9 cellular contexts compared by ENCODE assay signal in the genomic region with DNA sequence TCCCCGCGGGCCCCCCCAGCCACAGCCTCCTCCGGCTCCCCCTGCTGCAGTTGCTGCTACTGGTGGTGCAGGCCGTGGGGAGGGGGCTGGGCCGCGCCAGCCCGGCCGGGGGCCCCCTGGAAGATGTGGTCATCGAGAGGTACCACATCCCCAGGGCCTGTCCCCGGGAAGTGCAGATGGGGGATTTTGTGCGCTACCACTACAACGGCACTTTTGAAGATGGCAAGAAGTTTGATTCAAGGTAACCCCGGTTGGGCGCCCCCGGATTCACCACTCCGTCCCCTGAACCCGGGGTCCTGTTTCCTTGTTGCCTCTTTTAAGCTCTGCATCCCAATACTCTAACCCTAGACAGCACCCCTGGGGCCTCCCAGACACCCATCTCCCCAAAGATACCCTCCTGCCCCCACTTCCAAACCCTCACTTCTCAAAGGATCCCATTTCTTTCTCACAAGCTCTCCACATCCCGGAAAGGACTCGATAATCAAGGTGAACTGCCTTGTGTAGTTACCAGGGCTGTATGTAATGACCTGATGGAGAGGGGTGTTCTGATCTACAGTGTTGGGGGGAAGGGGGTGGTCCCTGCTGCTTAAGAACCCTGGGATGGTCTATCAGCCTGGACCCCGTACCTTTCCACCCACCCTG. TPM values are rescaled to one million over a fixed set of nuclear protein-coding genes. Genes with fewer than 3 reads are reported as not detected.
DNase-seq lines count a peak whose midpoint lies in the region; ATAC-seq, FAIRE-seq and TF ChIP-seq lines count a peak whose summit lies in the region.
"Had no signal": no experiment of that assay in that cellular context is flagged by ENCODE, and none has a peak within 500 bp of the region (broad histone marks: within the 10 kb centered on the region; RNA-seq: fewer than 3 reads in every experiment).

No MANE protein-coding gene starts in this region.

- H2BK20ac ChIP-seq in H1 (ENCODE audit: low read length) = no peak overlapping the region

- peaks cover 16% of the 10 kb centered on the region for H3K79me1 ChIP-seq in H1 (ENCODE audit: low read depth, low read length)

- H4K91ac ChIP-seq in H1 (replicated peaks; ENCODE audit: insufficient read length, low read length) = peak overlapping the region; percentile 83

- ATAC-seq in HG03565 (IDR thresholded peaks at IDR 0.05; ENCODE audit: unreplicated experiment) (no peak), GM18517 (IDR thresholded peaks at IDR 0.05; ENCODE audit: unreplicated experiment) (no peak)

- H3K36me3 ChIP-seq in BE2C (peaks cover 28% of the 10 kb centered on the region), MG63 (peaks cover 68% of the 10 kb centered on the region), H1 (ENCODE audit: control insufficient read depth in 2 of 4, insufficient read depth in 4 of 4, low read length in 3 of 4) (peaks cover 0 to 4% (median 2%) of the 10 kb centered on the region in 4 experiments; a peak in 3 of 8 replicates), neural progenitor cell (no peaks in the 10 kb centered on the region)

- no peak overlapping the region; the same call in 1 of the 2 replicates for H2BK15ac ChIP-seq in H1 (ENCODE audit: low read length)

- H2AK5ac ChIP-seq in H1 (ENCODE audit: low read depth, low read length) = 0 out of 2 replicates have a peak overlapping the region, but pooled peaks have one; percentile 47

- H3K4me3 Mint-ChIP-seq in neural progenitor cell = peak overlapping the region; percentile 95

- TF ChIP-seq CTCF in BE2C (IDR thresholded peaks at IDR 0.05; ENCODE audit: low read depth, low read length) (no peak), H1 (IDR thresholded peaks at IDR 0.05; ENCODE audit: control extremely low read depth in 1 of 3, insufficient read depth in 1 of 3, low read depth in 1 of 3, low read length in 3 of 3) (no peak), neural progenitor cell (IDR thresholded peaks at IDR 0.05) (no peak)

- H2BK120ac ChIP-seq in H1 (replicated peaks; ENCODE audit: low read depth, low read length) = no peak overlapping the region

- no peaks in the 10 kb centered on the region for H3K27me3 ChIP-seq in BE2C
- no peaks in the 10 kb centered on the region for H3K27me3 ChIP-seq in MG63
- H3K27me3 ChIP-seq in H1 (replicated peaks in 1 of 4; ENCODE audit: control insufficient read depth in 3 of 4, extremely low read depth in 1 of 4, insufficient read depth in 3 of 4, low read length in 3 of 4) = peaks cover 0 to 6% (median 3%) of the 10 kb centered on the region in 4 experiments; a peak in 4 of 7 replicates
- no peaks in the 10 kb centered on the region for H3K27me3 ChIP-seq in neural progenitor cell

- H3F3A ChIP-seq in neural progenitor cell (ENCODE audit: low read depth) = peaks cover 20% of the 10 kb centered on the region

- CTCF ChIA-PET in H1 (lab: Charles Lee; ENCODE audit: partially characterized antibody) = interaction anchor here (0.7 to 4.8 kb wide), 10 partner anchors 8 to 150 kb away, joined by 3 to 46 read pairs (median 7); a partner anchor contains a TSS

- peak overlapping the region; percentile 70 for H3K4ac ChIP-seq in H1 (replicated peaks; ENCODE audit: insufficient read length, low read depth, low read length)

- H2BK5ac ChIP-seq in H1 (ENCODE audit: low read depth, low read length) = peak overlapping the region; percentile 91; the same call in 1 of the 2 replicates

- peak overlapping the region; percentile 37 for H3K14ac ChIP-seq in H1 (ENCODE audit: insufficient read length)

- no peak overlapping the region for H3K23ac ChIP-seq in H1 (ENCODE audit: insufficient read length)

- H2BK12ac ChIP-seq in H1 (ENCODE audit: low read depth, low read length) = 0 out of 2 replicates have a peak overlapping the region, but pooled peaks have one; percentile 80

- H3K4me2 ChIP-seq in H1 (ENCODE audit: insufficient read depth in 1 of 2, low read depth in 2 of 2, low read length in 2 of 2) (peak overlapping the region; percentile 94 to 95), neural progenitor cell (peak overlapping the region; percentile 97)

- H4K20me1 ChIP-seq in H1 (replicated peaks in 1 of 2; ENCODE audit: control insufficient read depth in 1 of 2, insufficient read depth in 2 of 2, low read length in 2 of 2) = peaks cover 0 to 14% of the 10 kb centered on the region in 2 experiments
- peaks cover 13% of the 10 kb centered on the region for H4K20me1 ChIP-seq in neural progenitor cell (ENCODE audit: low read depth)

- POLR2A ChIA-PET in H1 (lab: Charles Lee; ENCODE audit: partially characterized antibody) = interaction anchor here (0.7 to 4.2 kb wide), 16 partner anchors 9 to 123 kb away, joined by 4 to 40 read pairs (median 8); a partner anchor contains a TSS

- peaks cover 28% of the 10 kb centered on the region for H3K4me1 Mint-ChIP-seq in neural progenitor cell

- no peaks in the 10 kb centered on the region for H3K9me3 Mint-ChIP-seq in neural progenitor cell

- 3% methylated on average over 15 of the region's 20 CpGs; no CpG with 5 or more reads in 1 of the 2 experiments for WGBS in H1 (ENCODE audit: extremely low coverage in 1 of 2, insufficient coverage in 1 of 2, insufficient read length in 1 of 2, insufficient replicate concordance in 2 of 2, low coverage in 1 of 2, low lambda C conversion rate in 2 of 2, missing lambda C conversion rate in 1 of 2), 2 experiments

- peaks cover 21% of the 10 kb centered on the region for H3K23me2 ChIP-seq in H1 (ENCODE audit: low read depth, low read length)

- H3K79me2 ChIP-seq in H1 (ENCODE audit: control insufficient read depth in 1 of 2, insufficient read depth in 2 of 2, low read length in 2 of 2) (peaks cover 0 to 35% of the 10 kb centered on the region in 2 experiments; a peak in 2 of 4 replicates), neural progenitor cell (ENCODE audit: low read depth) (peaks cover 68% of the 10 kb centered on the region)

- TF ChIP-seq RAD21 in H1 (IDR thresholded peaks at IDR 0.05 in 1 of 2, conservative IDR thresholded peaks at IDR 0.05 in 1 of 2; ENCODE audit: low read depth in 2 of 2, low read length in 2 of 2) = no peak

- H4K8ac ChIP-seq in H1 (ENCODE audit: extremely low read depth, insufficient read depth, low read length) = no peak overlapping the region; the same call in 1 of the 2 replicates

- H3K56ac ChIP-seq in H1 (replicated peaks; ENCODE audit: insufficient read length, low read depth, low read length) = peak overlapping the region; percentile 2

- no peak overlapping the region for H3K27ac ChIP-seq in H1 (ENCODE audit: low read depth, low read length)
- H3K27ac ChIP-seq in neural progenitor cell = peak overlapping the region; percentile 26

- H3K27me3 Mint-ChIP-seq in neural progenitor cell (ENCODE audit: insufficient read depth, low read depth) = peaks cover 9% of the 10 kb centered on the region

- no peak for TF ChIP-seq POLR2A in H1 (IDR thresholded peaks at IDR 0.05; ENCODE audit: control extremely low read depth in 1 of 2, low read depth in 2 of 2, low read length in 2 of 2)

- H3K27ac Mint-ChIP-seq in neural progenitor cell = peak overlapping the region; percentile 97

- H2AFZ ChIP-seq in H1 (ENCODE audit: low read length) (peak overlapping the region; percentile 6; the same call in 1 of the 2 replicates), neural progenitor cell (replicated peaks) (peak overlapping the region; percentile 45)

- H4K5ac ChIP-seq in H1 (ENCODE audit: insufficient read length, low read depth, low read length) = peak overlapping the region; percentile 32

- H3K36me3 Mint-ChIP-seq in neural progenitor cell = peaks cover 24% of the 10 kb centered on the region

- peak in 1 of 2 experiments; percentile 1; a peak in 1 of 3 replicates for TF ChIP-seq EP300 in H1 (IDR thresholded peaks at IDR 0.05; ENCODE audit: borderline replicate concordance in 1 of 2, low read depth in 2 of 2, low read length in 2 of 2)

- H3K9ac ChIP-seq in H1 (replicated peaks in 1 of 4; ENCODE audit: extremely low read depth in 1 of 4, low read depth in 3 of 4, low read length in 3 of 4) (peak overlapping the region; percentile 41 to 66 (median 50)), neural progenitor cell (peak overlapping the region; percentile 72)

- FAIRE-seq in H1 (lab: Jason Lieb, UNC) = no peak
- FAIRE-seq: GM12891 had no signal

- H3K4me1 ChIP-seq in BE2C (no peaks in the 10 kb centered on the region), H1 (replicated peaks in 1 of 4; ENCODE audit: control insufficient read depth in 3 of 4, insufficient read depth in 4 of 4, low read length in 3 of 4) (peaks cover 0 to 25% (median 8%) of the 10 kb centered on the region in 4 experiments; a peak in 6 of 7 replicates), neural progenitor cell (peaks cover 24% of the 10 kb centered on the region)

- no peak for DNase-seq in BE2C
- no peak for DNase-seq in MG63
- DNase-seq in H1 (ENCODE audit: low read depth in 1 of 2, low spot score in 2 of 2) = no peak
- no peak for DNase-seq in neural progenitor cell (ENCODE audit: low spot score)
- DNase-seq in HK-2 (ENCODE audit: unreplicated experiment) = no peak
- no peak for DNase-seq in activated CD4-positive, alpha-beta T cell treated with anti-CD3 and anti-CD28 coated beads for 1 hour

- peak overlapping the region; percentile 99 for H3K4me3 ChIP-seq in BE2C (ENCODE audit: low read depth, low read length)
- H3K4me3 ChIP-seq in MG63 = peak overlapping the region; percentile 97
- peak overlapping the region; percentile 70 to 94 (median 81) for H3K4me3 ChIP-seq in H1 (ENCODE audit: extremely low read depth in 1 of 4, insufficient read depth in 2 of 4, low read depth in 3 of 4, low read length in 4 of 4)
- peak overlapping the region; percentile 85 for H3K4me3 ChIP-seq in neural progenitor cell

- H3K9me3 ChIP-seq in BE2C (no peaks in the 10 kb centered on the region), MG63 (no peaks in the 10 kb centered on the region), H1 (ENCODE audit: insufficient read depth in 2 of 2, low read depth in 1 of 2, low read length in 1 of 2) (peaks cover 0 to 4% of the 10 kb centered on the region in 2 experiments; a peak in 1 of 4 replicates), neural progenitor cell (ENCODE audit: low read depth) (no peaks in the 10 kb centered on the region)

- H3K18ac ChIP-seq in H1 (ENCODE audit: extremely low read depth, low read length) = peak overlapping the region; percentile 36

RNA-seq across cellular contexts. Expression of a gene that starts 0.4 kb away (rescaled TPM):
- polyA plus RNA-seq in BE2C (2012; ENCODE audit: insufficient read depth, insufficient read length, low read depth) = 708 TPM
- total RNA-seq in MG63 (2014; rRNA removed; shearing (Covaris generic); ENCODE audit: low replicate concordance) = 191 and 258 TPM in 2 replicates
- 173 and 179 TPM in 2 replicates for total RNA-seq in H1 (2021; fragmentation: NEBNext Ultra II Directional; extraction: Animal tissue kit (Norgen Biotek cat#: 25700))
- polyA plus RNA-seq in H1 (2011; rRNA removed) = 283 and 410 TPM in 2 replicates
- polyA plus RNA-seq in H1 (2011; cell fraction: cytosol; rRNA removed) = 347 TPM
- polyA plus RNA-seq in H1 (2011; cell fraction: nucleus; rRNA removed) = 1,193 TPM
- polyA plus RNA-seq in H1 (2012, experiment 1 of 2) = 206 to 277 TPM (median 242 TPM) in 4 replicates
- 146 TPM for polyA plus RNA-seq in H1 (2012, experiment 2 of 2)
- 233 TPM for polyA plus RNA-seq in H1 (2013, experiment 1 of 2)
- polyA plus RNA-seq in H1 (2013, experiment 2 of 2) = 222 TPM
- polyA minus RNA-seq in H1 (2011; rRNA and poly(A)+ RNA removed) = 102 and 130 TPM in 2 replicates
- polyA minus RNA-seq in H1 (2011; cell fraction: cytosol; rRNA and poly(A)+ RNA removed) = 115 TPM
- 148 TPM for polyA minus RNA-seq in H1 (2011; cell fraction: nucleus; rRNA and poly(A)+ RNA removed)
- 108 and 231 TPM in 2 replicates for total RNA-seq in neural progenitor cell (ENCODE audit: low replicate concordance)

RNA-seq across cellular contexts. Expression of a gene that starts 1.4 kb away (rescaled TPM):
- 206 TPM for polyA plus RNA-seq in BE2C (2012; ENCODE audit: insufficient read depth, insufficient read length, low read depth)
- total RNA-seq in MG63 (2014; rRNA removed; shearing (Covaris generic); ENCODE audit: low replicate concordance) = 66.5 and 123 TPM in 2 replicates
- 22.6 and 23.4 TPM in 2 replicates for total RNA-seq in H1 (2021; fragmentation: NEBNext Ultra II Directional; extraction: Animal tissue kit (Norgen Biotek cat#: 25700))
- 26.7 and 36.6 TPM in 2 replicates for polyA plus RNA-seq in H1 (2011; rRNA removed)
- polyA plus RNA-seq in H1 (2011; cell fraction: cytosol; rRNA removed) = 32.3 TPM
- 26.2 TPM for polyA plus RNA-seq in H1 (2011; cell fraction: nucleus; rRNA removed)
- polyA plus RNA-seq in H1 (2012, experiment 1 of 2) = 19.2 to 25.6 TPM (median 23.3 TPM) in 4 replicates
- 18.1 TPM for polyA plus RNA-seq in H1 (2012, experiment 2 of 2)
- 27.7 TPM for polyA plus RNA-seq in H1 (2013, experiment 1 of 2)
- polyA plus RNA-seq in H1 (2013, experiment 2 of 2) = 29.1 TPM
- polyA minus RNA-seq in H1 (2011; rRNA and poly(A)+ RNA removed) = 13.9 and 14.4 TPM in 2 replicates
- polyA minus RNA-seq in H1 (2011; cell fraction: cytosol; rRNA and poly(A)+ RNA removed) = 22.9 TPM
- polyA minus RNA-seq in H1 (2011; cell fraction: nucleus; rRNA and poly(A)+ RNA removed) = 22.3 TPM
- total RNA-seq in neural progenitor cell (ENCODE audit: low replicate concordance) = 18.7 and 48.5 TPM in 2 replicates

RNA-seq across cellular contexts. Expression of a gene that starts 22.9 kb away (rescaled TPM):
- 183 TPM for polyA plus RNA-seq in BE2C (2012; ENCODE audit: insufficient read depth, insufficient read length, low read depth)
- total RNA-seq in MG63 (2014; rRNA removed; shearing (Covaris generic); ENCODE audit: low replicate concordance) = 69.3 and 124 TPM in 2 replicates
- 68.7 and 71.4 TPM in 2 replicates for total RNA-seq in H1 (2021; fragmentation: NEBNext Ultra II Directional; extraction: Animal tissue kit (Norgen Biotek cat#: 25700))
- 86.9 and 94.5 TPM in 2 replicates for polyA plus RNA-seq in H1 (2011; rRNA removed)
- polyA plus RNA-seq in H1 (2011; cell fraction: cytosol; rRNA removed) = 101 TPM
- polyA plus RNA-seq in H1 (2011; cell fraction: nucleus; rRNA removed) = 76.7 TPM
- 64.8 to 85.1 TPM (median 79.0 TPM) in 4 replicates for polyA plus RNA-seq in H1 (2012, experiment 1 of 2)
- polyA plus RNA-seq in H1 (2012, experiment 2 of 2) = 93.2 TPM
- polyA plus RNA-seq in H1 (2013, experiment 1 of 2) = 59.6 TPM
- 59.2 TPM for polyA plus RNA-seq in H1 (2013, experiment 2 of 2)
- polyA minus RNA-seq in H1 (2011; rRNA and poly(A)+ RNA removed) = 54.5 and 69.3 TPM in 2 replicates
- 34.0 TPM for polyA minus RNA-seq in H1 (2011; cell fraction: cytosol; rRNA and poly(A)+ RNA removed)
- polyA minus RNA-seq in H1 (2011; cell fraction: nucleus; rRNA and poly(A)+ RNA removed) = 47.8 TPM
- total RNA-seq in neural progenitor cell (ENCODE audit: low replicate concordance) = 99.5 and 106 TPM in 2 replicates

RNA-seq across cellular contexts. Expression of a gene that starts 24.5 kb away (rescaled TPM):
- polyA plus RNA-seq in BE2C (2012; ENCODE audit: insufficient read depth, insufficient read length, low read depth) = not detected
- not detected in 2 replicates for total RNA-seq in MG63 (2014; rRNA removed; shearing (Covaris generic); ENCODE audit: low replicate concordance)
- total RNA-seq in H1 (2021; fragmentation: NEBNext Ultra II Directional; extraction: Animal tissue kit (Norgen Biotek cat#: 25700)) = 0.19 TPM in 1 of 2 replicates, not detected in the other
- 0.14 and 0.26 TPM in 2 replicates for polyA plus RNA-seq in H1 (2011; rRNA removed)
- 0.43 TPM for polyA plus RNA-seq in H1 (2011; cell fraction: cytosol; rRNA removed)
- polyA plus RNA-seq in H1 (2011; cell fraction: nucleus; rRNA removed) = 0.71 TPM
- polyA plus RNA-seq in H1 (2012, experiment 1 of 2) = 0.29 to 0.45 TPM (median 0.36 TPM) in 4 replicates
- not detected for polyA plus RNA-seq in H1 (2012, experiment 2 of 2)
- polyA plus RNA-seq in H1 (2013, experiment 1 of 2) = 0.24 TPM
- 0.09 TPM for polyA plus RNA-seq in H1 (2013, experiment 2 of 2)
- polyA minus RNA-seq in H1 (2011; rRNA and poly(A)+ RNA removed) = 0.17 and 1.0 TPM in 2 replicates
- polyA minus RNA-seq in H1 (2011; cell fraction: cytosol; rRNA and poly(A)+ RNA removed) = not detected
- polyA minus RNA-seq in H1 (2011; cell fraction: nucleus; rRNA and poly(A)+ RNA removed) = not detected
- 0.65 TPM in 1 of 2 replicates, not detected in the other for total RNA-seq in neural progenitor cell (ENCODE audit: low replicate concordance)

RNA-seq across cellular contexts. Expression of a gene that starts 26.6 kb away (rescaled TPM):
- 267 TPM for polyA plus RNA-seq in BE2C (2012; ENCODE audit: insufficient read depth, insufficient read length, low read depth)
- 6.4 and 10.5 TPM in 2 replicates for total RNA-seq in MG63 (2014; rRNA removed; shearing (Covaris generic); ENCODE audit: low replicate concordance)
- total RNA-seq in H1 (2021; fragmentation: NEBNext Ultra II Directional; extraction: Animal tissue kit (Norgen Biotek cat#: 25700)) = 98.6 and 102 TPM in 2 replicates
- polyA plus RNA-seq in H1 (2011; rRNA removed) = 62.8 and 125 TPM in 2 replicates
- polyA plus RNA-seq in H1 (2011; cell fraction: cytosol; rRNA removed) = 34.7 TPM
- polyA plus RNA-seq in H1 (2011; cell fraction: nucleus; rRNA removed) = 89.8 TPM
- polyA plus RNA-seq in H1 (2012, experiment 1 of 2) = 68.9 to 108 TPM (median 102 TPM) in 4 replicates
- 109 TPM for polyA plus RNA-seq in H1 (2012, experiment 2 of 2)
- 70.1 TPM for polyA plus RNA-seq in H1 (2013, experiment 1 of 2)
- 65.1 TPM for polyA plus RNA-seq in H1 (2013, experiment 2 of 2)
- polyA minus RNA-seq in H1 (2011; rRNA and poly(A)+ RNA removed) = 44.2 and 46.8 TPM in 2 replicates
- 76.7 TPM for polyA minus RNA-seq in H1 (2011; cell fraction: cytosol; rRNA and poly(A)+ RNA removed)
- polyA minus RNA-seq in H1 (2011; cell fraction: nucleus; rRNA and poly(A)+ RNA removed) = 48.4 TPM
- 28.5 and 91.8 TPM in 2 replicates for total RNA-seq in neural progenitor cell (ENCODE audit: low replicate concordance)
